1 cellular context compared by ENCODE assay signal in genomic region chr21:17560377-17560776, GRCh38.
TF ChIP-seq lines count a peak whose summit lies in the region.

No MANE protein-coding gene starts in this region.

TF ChIP-seq in IMR-90, 13 proteins besides CTCF, POLR2A, EP300 and RAD21:
- TF ChIP-seq CEBPB (IDR thresholded peaks at IDR 0.05; ENCODE audit: low read depth, low read length) = no peak
- TF ChIP-seq FOS (IDR thresholded peaks at IDR 0.05; ENCODE audit: low read depth, low read length) = no peak
- TF ChIP-seq RCOR1 (IDR thresholded peaks at IDR 0.05; ENCODE audit: insufficient replicate concordance, low read length) = no peak
- no peak for TF ChIP-seq NFE2L2 (IDR thresholded peaks at IDR 0.05; ENCODE audit: low read depth, low read length)
- no peak for TF ChIP-seq BHLHE40 (IDR thresholded peaks at IDR 0.05; ENCODE audit: low read depth, low read length)
- TF ChIP-seq RFX5 (IDR thresholded peaks at IDR 0.05; ENCODE audit: low read depth, low read length) = no peak
